ENCODE assay signal across 11 cellular contexts in genomic region chr3:188780188-188781147, GRCh38.
DNase-seq lines count a peak whose midpoint lies in the region; ATAC-seq and TF ChIP-seq lines count a peak whose summit lies in the region.
"Had no signal": no experiment of that assay in that cellular context is flagged by ENCODE, and none has a peak within 500 bp of the region (broad histone marks: within the 10 kb centered on the region; RNA-seq: fewer than 3 reads in every experiment).

No MANE protein-coding gene starts in this region.

- no peak overlapping the region for H3K9ac ChIP-seq in neural progenitor cell

- H3K9me3 Mint-ChIP-seq in neural progenitor cell (no peaks in the 10 kb centered on the region), glutamatergic neuron (ENCODE audit: unreplicated experiment) (no peaks in the 10 kb centered on the region)

- ATAC-seq in HG03095 (IDR thresholded peaks at IDR 0.05; ENCODE audit: unreplicated experiment): no peak

- H3K36me3 Mint-ChIP-seq in neural progenitor cell: no peaks in the 10 kb centered on the region
- H3K36me3 Mint-ChIP-seq in glutamatergic neuron (ENCODE audit: unreplicated experiment): no peaks in the 10 kb centered on the region

- H3K27ac Mint-ChIP-seq in neural progenitor cell (no peak overlapping the region), glutamatergic neuron (ENCODE audit: unreplicated experiment) (no peak overlapping the region)

- 94% methylated on average over 5 of the region's 5 CpGs for WGBS in thymus

- no peak for TF ChIP-seq POLR2A in NB4 (IDR thresholded peaks at IDR 0.05; ENCODE audit: extremely low read depth, insufficient read length)

- no peaks in the 10 kb centered on the region for H3K9me3 ChIP-seq in thymus (ENCODE audit: control insufficient read depth)
- H3K9me3 ChIP-seq in neural progenitor cell (ENCODE audit: low read depth): no peaks in the 10 kb centered on the region

- H3K79me2 ChIP-seq in neural progenitor cell (ENCODE audit: low read depth): no peaks in the 10 kb centered on the region

- H3K4me1 ChIP-seq in thymus (ENCODE audit: control insufficient read depth, insufficient read depth, low read length): no peaks in the 10 kb centered on the region
- H3K4me1 ChIP-seq in neural progenitor cell: peaks cover 9% of the 10 kb centered on the region

- H3K4me3 ChIP-seq in NB4 (ENCODE audit: low read depth, low read length): no peak overlapping the region
- H3K4me3 ChIP-seq in epithelial cell of esophagus (ENCODE audit: low read length): no peak overlapping the region
- H3K4me3 ChIP-seq in thymus (ENCODE audit: low read length): no peak overlapping the region
- no peak overlapping the region for H3K4me3 ChIP-seq in neural progenitor cell

- H2AFZ ChIP-seq in neural progenitor cell (replicated peaks): no peak overlapping the region

- H3K27ac ChIP-seq in thymus (ENCODE audit: low read depth) (peak overlapping the region; percentile 34), neural progenitor cell (no peak overlapping the region)

- H3K36me3 ChIP-seq in thymus (ENCODE audit: control insufficient read depth, insufficient read depth) (no peaks in the 10 kb centered on the region), neural progenitor cell (no peaks in the 10 kb centered on the region)

- TF ChIP-seq CTCF in NB4 (IDR thresholded peaks at IDR 0.05; ENCODE audit: low read depth, low read length) (no peak), epithelial cell of esophagus (IDR thresholded peaks at IDR 0.05; ENCODE audit: insufficient read depth, low read depth, low read length, missing control alignments) (no peak), neural progenitor cell (IDR thresholded peaks at IDR 0.05) (no peak), glutamatergic neuron (IDR thresholded peaks at IDR 0.05; ENCODE audit: partially characterized antibody, unreplicated experiment) (no peak)

- DNase-seq in NB4 (ENCODE audit: low read depth) (peak; percentile 22), epithelial cell of esophagus (ENCODE audit: low read depth) (peak; percentile 72), lung microvascular endothelial cell (ENCODE audit: low read depth in 2 of 2) (peak; percentile 9 to 22), neural progenitor cell (ENCODE audit: low spot score) (no peak), glutamatergic neuron (no peak), GM19238 (ENCODE audit: insufficient read length, low spot score) (no peak)
- DNase-seq: activated naive CD4-positive, alpha-beta T cell treated with Interleukin-2 at 50 U/mL for 16 hours; effector CD4-positive, alpha-beta T cell; NCI-H1048 had no signal

- no peak overlapping the region for H3K4me3 Mint-ChIP-seq in neural progenitor cell
- no peak overlapping the region for H3K4me3 Mint-ChIP-seq in glutamatergic neuron (ENCODE audit: unreplicated experiment)

- H3F3A ChIP-seq in neural progenitor cell (ENCODE audit: low read depth): no peaks in the 10 kb centered on the region

- H4K20me1 ChIP-seq in neural progenitor cell (ENCODE audit: low read depth): no peaks in the 10 kb centered on the region

- H3K27me3 Mint-ChIP-seq in neural progenitor cell (ENCODE audit: insufficient read depth, low read depth): no peaks in the 10 kb centered on the region
- no peaks in the 10 kb centered on the region for H3K27me3 Mint-ChIP-seq in glutamatergic neuron (ENCODE audit: unreplicated experiment)

- H3K4me1 Mint-ChIP-seq in neural progenitor cell (no peaks in the 10 kb centered on the region), glutamatergic neuron (ENCODE audit: low read depth, unreplicated experiment) (no peaks in the 10 kb centered on the region)

- H3K27me3 ChIP-seq in thymus (ENCODE audit: control insufficient read depth, insufficient read depth) (no peaks in the 10 kb centered on the region), neural progenitor cell (no peaks in the 10 kb centered on the region)

- H3K4me2 ChIP-seq in neural progenitor cell: no peak overlapping the region

Comparison
In these comparisons a context has a peak if more than half of its experiments do, and no peak if none do; other contexts are left out.
1. DNase-seq: peak in NB4 (single experiment), epithelial cell of esophagus (single experiment) and lung microvascular endothelial cell (2 of 2); none in neural progenitor cell (single experiment), glutamatergic neuron (single experiment) and GM19238 (single experiment).